10 cellular contexts compared by ENCODE assay signal in the genomic region with DNA sequence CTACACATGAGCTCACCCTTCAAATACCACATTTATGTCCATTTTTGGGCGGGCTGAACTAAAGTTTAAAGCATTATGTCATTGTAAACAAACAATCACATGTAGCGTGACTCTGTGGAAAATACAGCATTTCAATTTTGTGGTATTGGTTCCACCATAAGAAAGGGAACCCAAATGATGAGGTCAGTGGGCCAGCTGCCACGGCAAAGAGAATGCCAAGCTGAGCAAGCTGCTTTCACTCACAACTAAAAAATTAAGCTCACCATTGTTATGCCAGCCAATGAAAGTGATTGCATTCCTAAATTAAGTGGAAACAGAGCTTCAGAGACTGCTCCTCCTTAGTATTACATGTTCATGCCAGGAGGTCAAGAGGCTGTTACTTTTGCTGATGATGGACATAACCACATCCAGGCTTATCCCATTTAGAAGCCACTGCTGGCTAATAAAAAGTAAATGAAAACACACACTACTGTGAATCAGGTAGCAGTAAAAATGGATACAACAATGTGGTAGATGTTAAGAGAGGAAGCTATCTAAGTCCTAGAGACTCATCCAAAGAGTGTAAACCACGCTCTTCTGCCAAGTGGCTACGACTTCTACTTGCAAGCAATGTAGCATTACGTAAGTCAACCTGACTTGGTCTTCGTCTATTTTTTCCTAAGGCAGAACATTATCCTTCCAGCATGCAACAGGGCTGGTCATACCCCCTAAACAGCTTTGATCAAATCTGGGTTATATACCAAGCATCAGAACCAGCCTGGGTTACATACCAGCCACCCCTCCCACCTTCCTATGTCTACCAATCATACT.
A peak's percentile ranks its signal among the peaks of the same experiment; 100 is the strongest.
DNase-seq lines count a peak whose midpoint lies in the region; ATAC-seq and TF ChIP-seq lines count a peak whose summit lies in the region.
"Had no signal": no experiment of that assay in that cellular context is flagged by ENCODE, and none has a peak within 500 bp of the region (broad histone marks: within the 10 kb centered on the region; RNA-seq: fewer than 3 reads in every experiment).

No MANE protein-coding gene starts in this region.

- H3K27me3 Mint-ChIP-seq in activated naive CD4-positive, alpha-beta T cell treated with anti-CD3 and anti-CD28 coated beads for 36 hours (ENCODE audit: low read depth) = no peaks in the 10 kb centered on the region
- no peaks in the 10 kb centered on the region for H3K27me3 Mint-ChIP-seq in activated naive CD4-positive, alpha-beta T cell treated with anti-CD3 and anti-CD28 coated beads, Interleukin-2, amount 10 ng/mL, durations not matched to agents 7 days and 5 days
- H3K27me3 Mint-ChIP-seq in T-cell = no peaks in the 10 kb centered on the region
- H3K27me3 Mint-ChIP-seq in natural killer cell treated with Interleukin-12 subunit alpha and Interleukin-12 subunit beta and Interleukin-15 and Interleukin-18, amount 100 ng/mL, for 72 hours = peaks cover 3 to 6% of the 10 kb centered on the region in 2 donors

- no peak for TF ChIP-seq CTCF in heart right ventricle (IDR thresholded peaks at IDR 0.05)

- H3K4me1 ChIP-seq in heart right ventricle = peaks cover 0 to 23% (median 9%) of the 10 kb centered on the region in 9 donors

- peaks cover 66% of the 10 kb centered on the region for H3K4me1 Mint-ChIP-seq in activated naive CD4-positive, alpha-beta T cell treated with anti-CD3 and anti-CD28 coated beads for 36 hours (ENCODE audit: low read depth)
- H3K4me1 Mint-ChIP-seq in activated naive CD4-positive, alpha-beta T cell treated with anti-CD3 and anti-CD28 coated beads, Interleukin-2, amount 10 ng/mL, durations not matched to agents 7 days and 5 days = peaks cover 52% of the 10 kb centered on the region
- peaks cover 52 to 67% (median 62%) of the 10 kb centered on the region in 3 donors for H3K4me1 Mint-ChIP-seq in T-cell
- peaks cover 2 to 5% of the 10 kb centered on the region in 2 donors for H3K4me1 Mint-ChIP-seq in natural killer cell treated with Interleukin-12 subunit alpha and Interleukin-12 subunit beta and Interleukin-15 and Interleukin-18, amount 100 ng/mL, for 72 hours (ENCODE audit: low read depth in 2 of 2)

- CTCF ChIA-PET in activated naive CD4-positive, alpha-beta T cell treated with anti-CD3 and anti-CD28 coated beads for 36 hours (lab: Charles Lee) = interaction anchor here (0.9 to 1.7 kb wide), 4 partner anchors 10 to 46 kb away, joined by 3 to 5 read pairs (median 4); no protein-coding TSS in a partner anchor
- CTCF ChIA-PET in activated naive CD4-positive, alpha-beta T cell treated with anti-CD3 and anti-CD28 coated beads, Interleukin-2, amount 10 ng/mL, durations not matched to agents 7 days and 5 days (lab: Charles Lee) = no interaction called here
- CTCF ChIA-PET in T-cell (lab: Charles Lee) = interaction anchor here in 1 of 2 donors (0.6 kb wide), 1 partner anchor 191 kb away, joined by 3 read pairs; no protein-coding TSS in a partner anchor

- POLR2A ChIA-PET in T-cell (lab: Charles Lee) = no interaction called here

- WGBS in heart right ventricle, 2 donors = 70 to 72% methylated on average over 7 of the region's 7 CpGs

- intact Hi-C loops in activated naive CD4-positive, alpha-beta T cell treated with anti-CD3 and anti-CD28 coated beads for 36 hours (cut with micrococcal nuclease) = loop anchor here (5.0 kb wide), 1 partner anchor 725 kb away; no protein-coding TSS in a partner anchor
- intact Hi-C loops in heart right ventricle (cut with DNase I) = no loop called here

- peaks cover 2% of the 10 kb centered on the region for H3K9me3 Mint-ChIP-seq in activated naive CD4-positive, alpha-beta T cell treated with anti-CD3 and anti-CD28 coated beads for 36 hours
- H3K9me3 Mint-ChIP-seq in activated naive CD4-positive, alpha-beta T cell treated with anti-CD3 and anti-CD28 coated beads, Interleukin-2, amount 10 ng/mL, durations not matched to agents 7 days and 5 days = peaks cover 1% of the 10 kb centered on the region
- no peaks in the 10 kb centered on the region for H3K9me3 Mint-ChIP-seq in T-cell
- no peaks in the 10 kb centered on the region for H3K9me3 Mint-ChIP-seq in natural killer cell treated with Interleukin-12 subunit alpha and Interleukin-12 subunit beta and Interleukin-15 and Interleukin-18, amount 100 ng/mL, for 72 hours
- H3K9me3 Mint-ChIP-seq: T-helper 1 cell treated with Interleukin-12 subunit alpha and Interleukin-12 subunit beta and Interleukin-4 antibody, amounts not matched to agents 30 μg/mL and 1 μg/mL, for 36 hours had no signal

- peak overlapping the region; percentile 54 for H3K27ac Mint-ChIP-seq in activated naive CD4-positive, alpha-beta T cell treated with anti-CD3 and anti-CD28 coated beads for 36 hours
- H3K27ac Mint-ChIP-seq in activated naive CD4-positive, alpha-beta T cell treated with anti-CD3 and anti-CD28 coated beads, Interleukin-2, amount 10 ng/mL, durations not matched to agents 7 days and 5 days = no peak overlapping the region
- H3K27ac Mint-ChIP-seq in T-cell = peak overlapping the region; percentile 29 to 68
- H3K27ac Mint-ChIP-seq in natural killer cell treated with Interleukin-12 subunit alpha and Interleukin-12 subunit beta and Interleukin-15 and Interleukin-18, amount 100 ng/mL, for 72 hours = no peak overlapping the region
- H3K27ac Mint-ChIP-seq: T-helper 1 cell treated with Interleukin-12 subunit alpha and Interleukin-12 subunit beta and Interleukin-4 antibody, amounts not matched to agents 30 μg/mL and 1 μg/mL, for 36 hours had no signal

- peaks cover 43% of the 10 kb centered on the region for H3K36me3 Mint-ChIP-seq in activated naive CD4-positive, alpha-beta T cell treated with anti-CD3 and anti-CD28 coated beads for 36 hours (ENCODE audit: low read depth)
- H3K36me3 Mint-ChIP-seq in activated naive CD4-positive, alpha-beta T cell treated with anti-CD3 and anti-CD28 coated beads, Interleukin-2, amount 10 ng/mL, durations not matched to agents 7 days and 5 days = peaks cover 33% of the 10 kb centered on the region
- H3K36me3 Mint-ChIP-seq in T-cell = peaks cover 10% of the 10 kb centered on the region
- no peaks in the 10 kb centered on the region for H3K36me3 Mint-ChIP-seq in natural killer cell treated with Interleukin-12 subunit alpha and Interleukin-12 subunit beta and Interleukin-15 and Interleukin-18, amount 100 ng/mL, for 72 hours

- H3K27me3 ChIP-seq in heart right ventricle = no peaks in the 10 kb centered on the region
- H3K27me3 ChIP-seq: BLaER1 had no signal

- H3K4me3 Mint-ChIP-seq in activated naive CD4-positive, alpha-beta T cell treated with anti-CD3 and anti-CD28 coated beads for 36 hours = no peak overlapping the region
- no peak overlapping the region for H3K4me3 Mint-ChIP-seq in activated naive CD4-positive, alpha-beta T cell treated with anti-CD3 and anti-CD28 coated beads, Interleukin-2, amount 10 ng/mL, durations not matched to agents 7 days and 5 days
- no peak overlapping the region for H3K4me3 Mint-ChIP-seq in T-cell
- H3K4me3 Mint-ChIP-seq in natural killer cell treated with Interleukin-12 subunit alpha and Interleukin-12 subunit beta and Interleukin-15 and Interleukin-18, amount 100 ng/mL, for 72 hours = no peak overlapping the region
- H3K4me3 Mint-ChIP-seq: T-helper 1 cell treated with Interleukin-12 subunit alpha and Interleukin-12 subunit beta and Interleukin-4 antibody, amounts not matched to agents 30 μg/mL and 1 μg/mL, for 36 hours had no signal

- H3K9me3 ChIP-seq in heart right ventricle = no peaks in the 10 kb centered on the region
- H3K9me3 ChIP-seq: BLaER1 had no signal

- DNase-seq in activated naive CD4-positive, alpha-beta T cell treated with anti-CD3 and anti-CD28 coated beads for 36 hours = no peak
- DNase-seq in activated naive CD4-positive, alpha-beta T cell treated with anti-CD3 and anti-CD28 coated beads, Interleukin-2, amount 10 ng/mL, durations not matched to agents 7 days and 5 days = no peak
- DNase-seq in T-cell = no peak
- peak; percentile 44 to 46 for DNase-seq in heart right ventricle
- DNase-seq in NCI-H1092 treated with DMSO at 0.1 percent for 48 hours (lab: John Stamatoyannopoulos, UW) = no peak
- no peak for DNase-seq in natural killer cell treated with Interleukin-12 subunit alpha and Interleukin-12 subunit beta and Interleukin-15 and Interleukin-18, amount 100 ng/mL, for 72 hours (ENCODE audit: low spot score)

- ATAC-seq in T-cell (replicated peaks in 1 of 4) (no peak), heart right ventricle (peak in 6 of 8 donors; percentile 46 to 73 (median 62)), GM18868 (IDR thresholded peaks at IDR 0.05; ENCODE audit: unreplicated experiment) (no peak)
- ATAC-seq in natural killer cell treated with Interleukin-12 subunit alpha and Interleukin-12 subunit beta and Interleukin-15 and Interleukin-18, amount 100 ng/mL, for 72 hours = no peak

- no peak overlapping the region for H3K4me3 ChIP-seq in heart right ventricle
- H3K4me3 ChIP-seq: BLaER1 had no signal

- H3K27ac ChIP-seq in heart right ventricle (peak overlapping the region in 1 of 10 donors; percentile 41), temporal lobe (ENCODE audit: low read depth, low read length) (peak overlapping the region; percentile 31)
- H3K27ac ChIP-seq: BLaER1 had no signal

- no peaks in the 10 kb centered on the region for H3K36me3 ChIP-seq in heart right ventricle

Comparison
In these comparisons a context has a peak if more than half of its experiments do, and no peak if none do; other contexts are left out.
1. H3K27ac Mint-ChIP-seq: peak in activated naive CD4-positive, alpha-beta T cell treated with anti-CD3 and anti-CD28 coated beads for 36 hours (single experiment) and T-cell (2 of 2); none in activated naive CD4-positive, alpha-beta T cell treated with anti-CD3 and anti-CD28 coated beads, Interleukin-2, amount 10 ng/mL, durations not matched to agents 7 days and 5 days (single experiment) and natural killer cell treated with Interleukin-12 subunit alpha and Interleukin-12 subunit beta and Interleukin-15 and Interleukin-18, amount 100 ng/mL, for 72 hours (0 of 2).
2. DNase-seq: peak in heart right ventricle (2 of 2); none in activated naive CD4-positive, alpha-beta T cell treated with anti-CD3 and anti-CD28 coated beads for 36 hours (single experiment), activated naive CD4-positive, alpha-beta T cell treated with anti-CD3 and anti-CD28 coated beads, Interleukin-2, amount 10 ng/mL, durations not matched to agents 7 days and 5 days (single experiment), T-cell (0 of 34), NCI-H1092 treated with DMSO at 0.1 percent for 48 hours (single experiment) and natural killer cell treated with Interleukin-12 subunit alpha and Interleukin-12 subunit beta and Interleukin-15 and Interleukin-18, amount 100 ng/mL, for 72 hours (single experiment).
3. ATAC-seq: peak in heart right ventricle (6 of 8); none in T-cell (0 of 4), GM18868 (single experiment) and natural killer cell treated with Interleukin-12 subunit alpha and Interleukin-12 subunit beta and Interleukin-15 and Interleukin-18, amount 100 ng/mL, for 72 hours (0 of 2).